In genomic region chr16:11586375-11586855, GRCh38 we compare ENCODE assay signal across 7 cellular contexts. TPM values are rescaled to one million over a fixed set of nuclear protein-coding genes. Genes with fewer than 3 reads are reported as not detected.
DNase-seq lines count a peak whose midpoint lies in the region; ATAC-seq lines count a peak whose summit lies in the region.

No MANE protein-coding gene starts in this region.

- no peaks in the 10 kb centered on the region for H3K36me3 ChIP-seq in iPS-18a (ENCODE audit: control insufficient read depth, low read depth, low read length)

- H3K9ac ChIP-seq in iPS-18a (ENCODE audit: low read length) = peak overlapping the region; percentile 56

- no peak overlapping the region for H3K27ac ChIP-seq in iPS-18a (ENCODE audit: low read length)

- peaks cover 40% of the 10 kb centered on the region for H3K4me1 Mint-ChIP-seq in activated naive CD8-positive, alpha-beta T cell treated with anti-CD3 and anti-CD28 coated beads for 36 hours
- H3K4me1 Mint-ChIP-seq in stimulated activated naive CD8-positive, alpha-beta T cell treated with anti-CD3 and anti-CD28 coated beads, Interleukin-15, Interleukin-2, amounts not matched to agents 100 ng/mL and 50 ng/mL, for 24 hours (ENCODE audit: low read depth) = peaks cover 46% of the 10 kb centered on the region

- H3K9me3 ChIP-seq in iPS-18a (ENCODE audit: control insufficient read depth, low read depth, low read length) = peaks cover 3% of the 10 kb centered on the region

- no peaks in the 10 kb centered on the region for H3K9me3 Mint-ChIP-seq in activated naive CD8-positive, alpha-beta T cell treated with anti-CD3 and anti-CD28 coated beads for 36 hours
- H3K9me3 Mint-ChIP-seq in stimulated activated naive CD8-positive, alpha-beta T cell treated with anti-CD3 and anti-CD28 coated beads, Interleukin-15, Interleukin-2, amounts not matched to agents 100 ng/mL and 50 ng/mL, for 24 hours = no peaks in the 10 kb centered on the region

- peak overlapping the region; percentile 94 for H3K4me3 Mint-ChIP-seq in activated naive CD8-positive, alpha-beta T cell treated with anti-CD3 and anti-CD28 coated beads for 36 hours
- peak overlapping the region; percentile 90 for H3K4me3 Mint-ChIP-seq in stimulated activated naive CD8-positive, alpha-beta T cell treated with anti-CD3 and anti-CD28 coated beads, Interleukin-15, Interleukin-2, amounts not matched to agents 100 ng/mL and 50 ng/mL, for 24 hours

- peaks cover 43% of the 10 kb centered on the region for H3K4me1 ChIP-seq in iPS-18a (ENCODE audit: control insufficient read depth, low read depth, low read length)

- no peak for DNase-seq in activated naive CD8-positive, alpha-beta T cell treated with anti-CD3 and anti-CD28 coated beads for 36 hours
- no peak for DNase-seq in NAMALWA (ENCODE audit: low spot score)

- H3K4me3 ChIP-seq in iPS-18a (ENCODE audit: low read length) = peak overlapping the region; percentile 72

- peaks cover 19% of the 10 kb centered on the region for H3K36me3 Mint-ChIP-seq in activated naive CD8-positive, alpha-beta T cell treated with anti-CD3 and anti-CD28 coated beads for 36 hours
- peaks cover 18% of the 10 kb centered on the region for H3K36me3 Mint-ChIP-seq in stimulated activated naive CD8-positive, alpha-beta T cell treated with anti-CD3 and anti-CD28 coated beads, Interleukin-15, Interleukin-2, amounts not matched to agents 100 ng/mL and 50 ng/mL, for 24 hours (ENCODE audit: low read depth)

- peak; percentile 19 for ATAC-seq in GM19025 (IDR thresholded peaks at IDR 0.05; ENCODE audit: low read depth, unreplicated experiment)
- ATAC-seq in HG03064 (IDR thresholded peaks at IDR 0.05; ENCODE audit: low read depth, unreplicated experiment) = peak; percentile 38
- ATAC-seq in HG02798 (IDR thresholded peaks at IDR 0.05; ENCODE audit: poor library complexity, unreplicated experiment) = no peak

- H3K27ac Mint-ChIP-seq in activated naive CD8-positive, alpha-beta T cell treated with anti-CD3 and anti-CD28 coated beads for 36 hours = peak overlapping the region; percentile 96
- H3K27ac Mint-ChIP-seq in stimulated activated naive CD8-positive, alpha-beta T cell treated with anti-CD3 and anti-CD28 coated beads, Interleukin-15, Interleukin-2, amounts not matched to agents 100 ng/mL and 50 ng/mL, for 24 hours = peak overlapping the region; percentile 95

- H3K27me3 Mint-ChIP-seq in activated naive CD8-positive, alpha-beta T cell treated with anti-CD3 and anti-CD28 coated beads for 36 hours = no peaks in the 10 kb centered on the region
- H3K27me3 Mint-ChIP-seq in stimulated activated naive CD8-positive, alpha-beta T cell treated with anti-CD3 and anti-CD28 coated beads, Interleukin-15, Interleukin-2, amounts not matched to agents 100 ng/mL and 50 ng/mL, for 24 hours = no peaks in the 10 kb centered on the region

- H3K27me3 ChIP-seq in iPS-18a (ENCODE audit: control insufficient read depth, insufficient read depth, low read length) = peaks cover 8% of the 10 kb centered on the region

RNA-seq across cellular contexts. Expression of gene LITAF, which starts 0.3 kb away (rescaled TPM):
- 100 to 1,000 TPM; 127 to 130 TPM for total RNA-seq in activated naive CD8-positive, alpha-beta T cell treated with anti-CD3 and anti-CD28 coated beads for 36 hours
